38 cellular contexts compared by ENCODE assay signal in genomic region chr6:146613947-146614346, GRCh38. TPM values are rescaled to one million over a fixed set of nuclear protein-coding genes. Genes with fewer than 3 reads are reported as not detected.
"Had no signal": no experiment of that assay in that cellular context is flagged by ENCODE, and none has a peak within 500 bp of the region (broad histone marks: within the 10 kb centered on the region; RNA-seq: fewer than 3 reads in every experiment).

No MANE protein-coding gene starts in this region.

- H3K4me1 ChIP-seq: ascending aorta, body of pancreas, breast epithelium had no signal

- ATAC-seq: activated naive CD4-positive, alpha-beta T cell treated with anti-CD3 and anti-CD28 coated beads, Interleukin-2, amount 50 U/mL, for 72 hours; activated naive CD8-positive, alpha-beta T cell treated with anti-CD3 and anti-CD28 coated beads, Interleukin-2, amount 50 U/mL, for 24 hours; activated T-cell treated with anti-CD3 and anti-CD28 coated beads, Interleukin-2, amount 50 U/mL, for 4 hours; activated T-cell treated with anti-CD3 and anti-CD28 coated beads, Interleukin-2, amount 50 U/mL, for 72 hours; activated T-helper 17 cell treated with anti-CD3 and anti-CD28 coated beads, Interleukin-2, amount 50 U/mL, for 72 hours; body of pancreas had no signal

- H3K4me3 ChIP-seq: ascending aorta, body of pancreas, breast epithelium, cardiac muscle cell had no signal

- FAIRE-seq: astrocyte, bronchial epithelial cell had no signal

- H3K27ac ChIP-seq: ascending aorta, body of pancreas, brain microvascular endothelial cell, breast epithelium, cardiac muscle cell had no signal

- H3K36me3 ChIP-seq: ascending aorta, brain microvascular endothelial cell, breast epithelium, cardiac muscle cell had no signal

- H3K27me3 ChIP-seq: ascending aorta, body of pancreas, brain microvascular endothelial cell, breast epithelium, cardiac muscle cell had no signal

- DNase-seq: activated effector memory CD4-positive, alpha-beta T cell treated with anti-CD3 and anti-CD28 coated beads, Interleukin-2, amount 50 U/mL, for 16 hours; activated effector memory CD4-positive, alpha-beta T cell treated with Interleukin-2 at 50 U/mL for 16 hours; activated gamma-delta T cell; activated gamma-delta T cell treated with Interleukin-2 at 50 U/mL for 16 hours; activated naive CD4-positive, alpha-beta T cell; activated naive CD4-positive, alpha-beta T cell treated with anti-CD3 and anti-CD28 coated beads for 36 hours; activated naive CD4-positive, alpha-beta T cell treated with anti-CD3 and anti-CD28 coated beads, Interleukin-2, amount 10 ng/mL, durations not matched to agents 7 days and 5 days; activated naive CD4-positive, alpha-beta T cell treated with anti-CD3 and anti-CD28 coated beads, Interleukin-2, amount 50 U/mL, for 16 hours; activated naive CD4-positive, alpha-beta T cell treated with Interleukin-2 at 50 U/mL for 16 hours; activated naive CD8-positive, alpha-beta T cell treated with anti-CD3 and anti-CD28 coated beads for 36 hours; activated naive CD8-positive, alpha-beta T cell treated with anti-CD3 and anti-CD28 coated beads, Interleukin-2, amount 10 ng/mL, durations not matched to agents 7 days and 5 days; activated naive CD8-positive, alpha-beta T cell treated with anti-CD3 and anti-CD28 coated beads, Interleukin-2, amount 50 U/mL, for 24 hours; activated T-cell treated with anti-CD3 and anti-CD28 coated beads, Interleukin-2, amount 50 U/mL, for 1 hour; activated T-cell treated with anti-CD3 and anti-CD28 coated beads, Interleukin-2, amount 50 U/mL, for 24 hours; activated T-cell treated with anti-CD3 and anti-CD28 coated beads, Interleukin-2, amount 50 U/mL, for 4 hours; activated T-cell treated with anti-CD3 and anti-CD28 coated beads, Interleukin-2, amount 50 U/mL, for 48 hours; activated T-cell treated with anti-CD3 and anti-CD28 coated beads, Interleukin-2, amount 50 U/mL, for 72 hours; amniotic stem cell; amygdala; anterior cingulate cortex; aorta; body of pancreas; brain microvascular endothelial cell; caudate nucleus; central memory CD4-positive, alpha-beta T cell; cerebellar nuclear complex had no signal

- H3K9me3 ChIP-seq: ascending aorta, body of pancreas, breast epithelium had no signal

RNA-seq across cellular contexts. Expression of gene ADGB, which starts 15.2 kb away (rescaled TPM):
- total RNA-seq: activated naive CD4-positive, alpha-beta T cell treated with anti-CD3 and anti-CD28 coated beads for 36 hours; activated naive CD4-positive, alpha-beta T cell treated with anti-CD3 and anti-CD28 coated beads, Interleukin-2, amount 50 U/mL, for 72 hours; activated naive CD8-positive, alpha-beta T cell treated with anti-CD3 and anti-CD28 coated beads for 36 hours; activated naive CD8-positive, alpha-beta T cell treated with anti-CD3 and anti-CD28 coated beads, Interleukin-2, amount 10 ng/mL, durations not matched to agents 7 days and 5 days; activated T-cell treated with anti-CD3 and anti-CD28 coated beads, Interleukin-2, amount 50 U/mL, for 4 hours; activated T-helper 1 cell treated with anti-CD3 and anti-CD28 coated beads, Interleukin-12 subunit alpha, Interleukin-12 subunit beta, Interleukin-2, Interleukin-4 antibody, amounts not matched to agents 30 ng/mL and 10 ng/mL and 1 ng/mL, durations not matched to agents 14 hours and 24 hours and 36 hours; activated T-helper 17 cell treated with anti-CD3 and anti-CD28 coated beads, Interleukin-2, amount 50 U/mL, for 72 hours; activated T-helper 2 cell treated with anti-CD3 and anti-CD28 coated beads, Interferon-gamma antibody, Interleukin-2, Interleukin-4, amounts not matched to agents 10 μg/mL and 5 μg/mL and 100 μg/mL, durations not matched to agents 14 hours and 24 hours and 36 hours; ascending aorta; astrocyte; body of pancreas; breast epithelium; bronchial epithelial cell; cardiac muscle cell; cardiac septum; chondrocyte had no signal
- polyA plus RNA-seq: adipose tissue, aorta, cardiac muscle cell had no signal
